ENCODE assay signal across 8 cellular contexts in genomic region chr10:49710966-49711365, GRCh38. TPM values are rescaled to one million over a fixed set of nuclear protein-coding genes. Genes with fewer than 3 reads are reported as not detected.
"Had no signal": no experiment of that assay in that cellular context is flagged by ENCODE, and none has a peak within 500 bp of the region (broad histone marks: within the 10 kb centered on the region; RNA-seq: fewer than 3 reads in every experiment).

No MANE protein-coding gene starts in this region.

- H3K27ac ChIP-seq: HL-60 had no signal

- H3K27ac Mint-ChIP-seq: IgD-negative memory B cell had no signal

- H3K4me3 Mint-ChIP-seq: H9, IgD-negative memory B cell had no signal

- DNase-seq: GOT3, H9, HCEC 1CT, KBM-7 had no signal

- H3K4me1 Mint-ChIP-seq: H9, IgD-negative memory B cell had no signal

- ATAC-seq: HepG2 had no signal

- H3K36me3 Mint-ChIP-seq: IgD-negative memory B cell had no signal

RNA-seq across cellular contexts. Expression of gene C10orf53, which starts 31.5 kb away (rescaled TPM):
- total RNA-seq: H9, HepG2, HT1080 had no signal
- polyA plus RNA-seq: HepG2, IgD-negative memory B cell had no signal

RNA-seq across cellular contexts. Expression of gene OGDHL, which starts 51.2 kb away (rescaled TPM):
- polyA plus RNA-seq: IgD-negative memory B cell had no signal
